In genomic region chr3:129984124-129984523, GRCh38 we compare ENCODE assay signal across 26 cellular contexts. TPM values are rescaled to one million over a fixed set of nuclear protein-coding genes. Genes with fewer than 3 reads are reported as not detected.
DNase-seq lines count a peak whose midpoint lies in the region; ATAC-seq and TF ChIP-seq lines count a peak whose summit lies in the region.
"Had no signal": no experiment of that assay in that cellular context is flagged by ENCODE, and none has a peak within 500 bp of the region (broad histone marks: within the 10 kb centered on the region; RNA-seq: fewer than 3 reads in every experiment).

No MANE protein-coding gene starts in this region.

- no peak for TF ChIP-seq RAD21 in neural cell (conservative IDR thresholded peaks at IDR 0.05)

- no peaks in the 10 kb centered on the region for H4K20me1 ChIP-seq in neural cell (ENCODE audit: insufficient read depth)

- no peaks in the 10 kb centered on the region for H3K27me3 ChIP-seq in neural cell (ENCODE audit: insufficient read depth, low read depth, low read length)
- H3K27me3 ChIP-seq: MG63 had no signal

- DNase-seq in ELR (ENCODE audit: low read depth) (peak; percentile 17), M059J (ENCODE audit: low read depth) (peak; percentile 26), dermis blood vessel endothelial cell (peak; percentile 12), NOMO-1 treated with dmso at 0.1 percent for 144 hours (lab: John Stamatoyannopoulos, UW; ENCODE audit: unreplicated experiment) (no peak)
- DNase-seq: activated CD4-positive, alpha-beta memory T cell treated with anti-CD3 and anti-CD28 coated beads for 36 hours; activated gamma-delta T cell treated with Interleukin-2 at 50 U/mL for 16 hours; activated T-cell treated with anti-CD3 and anti-CD28 coated beads for 4 hours; adrenal gland; AML-193; caudate nucleus; DMS79; gastrocnemius medialis; MG63; NCI-H1694 treated with DMSO at 0.1 percent for 48 hours; NCI-H2227 treated with DMSO at 0.1 percent for 48 hours; NCI-H82; nephron progenitor cell; PC-3; stimulated activated CD4-positive, alpha-beta T cell treated with anti-CD3 and anti-CD28 coated beads, Interleukin-1b, Interleukin-23, amount 100 ng/mL, for 48 hours; WERI-Rb-1 had no signal

- H2AFZ ChIP-seq in neural cell (ENCODE audit: low read depth, low read length) = peak overlapping the region; percentile 15

- no peaks in the 10 kb centered on the region for H3K9me3 ChIP-seq in neural cell (ENCODE audit: low read length)
- H3K9me3 ChIP-seq: adrenal gland, gastrocnemius medialis, MG63, tibial nerve had no signal

- no peak for TF ChIP-seq CTCF in neural cell (IDR thresholded peaks at IDR 0.05; ENCODE audit: poor library complexity, severe bottlenecking)

- no peaks in the 10 kb centered on the region for H3K79me2 ChIP-seq in neural cell (replicated peaks; ENCODE audit: insufficient read depth, low read length)

- peak overlapping the region; percentile 55 for H3K27ac ChIP-seq in neural cell (ENCODE audit: low read length)
- H3K27ac ChIP-seq: adrenal gland, gastrocnemius medialis, HL-60, tibial nerve, WERI-Rb-1 had no signal

- no peaks in the 10 kb centered on the region for H3K36me3 ChIP-seq in neural cell (ENCODE audit: insufficient read depth, low read length)
- H3K36me3 ChIP-seq: adrenal gland, gastrocnemius medialis, MG63, tibial nerve had no signal

- peak overlapping the region; percentile 32 for H3K4me3 ChIP-seq in neural cell (ENCODE audit: low read length)
- H3K4me3 ChIP-seq: adrenal gland, gastrocnemius medialis, MG63, tibial nerve had no signal

- ATAC-seq in HG03439 (IDR thresholded peaks at IDR 0.05; ENCODE audit: unreplicated experiment) (no peak), GM21619 (IDR thresholded peaks at IDR 0.05; ENCODE audit: unreplicated experiment) (no peak)
- ATAC-seq: gastrocnemius medialis, PC-3 had no signal

- no peak for TF ChIP-seq EP300 in neural cell (conservative IDR thresholded peaks at IDR 0.05; ENCODE audit: poor library complexity, severe bottlenecking)

- peak overlapping the region; percentile 18 for H3K9ac ChIP-seq in neural cell (ENCODE audit: low read length)

- H3F3A ChIP-seq in neural cell (ENCODE audit: insufficient read depth, low read length, poor library complexity, severe bottlenecking) = peaks cover 4% of the 10 kb centered on the region

- no peaks in the 10 kb centered on the region for H3K9me2 ChIP-seq in neural cell (ENCODE audit: insufficient read depth, low read length)

- no peak overlapping the region for H3K4me2 ChIP-seq in neural cell (ENCODE audit: low read length)

TF ChIP-seq in neural cell, 6 proteins besides CTCF, POLR2A, EP300 and RAD21:
- TF ChIP-seq POLR2AphosphoS5 (IDR thresholded peaks at IDR 0.05) (no peak), SMC3 (conservative IDR thresholded peaks at IDR 0.05; ENCODE audit: poor library complexity) (no peak), EZH2 (IDR thresholded peaks at IDR 0.05; ENCODE audit: borderline replicate concordance, insufficient read depth, low read length, poor library complexity, severe bottlenecking) (no peak)
- TF ChIP-seq, protein P1, sequence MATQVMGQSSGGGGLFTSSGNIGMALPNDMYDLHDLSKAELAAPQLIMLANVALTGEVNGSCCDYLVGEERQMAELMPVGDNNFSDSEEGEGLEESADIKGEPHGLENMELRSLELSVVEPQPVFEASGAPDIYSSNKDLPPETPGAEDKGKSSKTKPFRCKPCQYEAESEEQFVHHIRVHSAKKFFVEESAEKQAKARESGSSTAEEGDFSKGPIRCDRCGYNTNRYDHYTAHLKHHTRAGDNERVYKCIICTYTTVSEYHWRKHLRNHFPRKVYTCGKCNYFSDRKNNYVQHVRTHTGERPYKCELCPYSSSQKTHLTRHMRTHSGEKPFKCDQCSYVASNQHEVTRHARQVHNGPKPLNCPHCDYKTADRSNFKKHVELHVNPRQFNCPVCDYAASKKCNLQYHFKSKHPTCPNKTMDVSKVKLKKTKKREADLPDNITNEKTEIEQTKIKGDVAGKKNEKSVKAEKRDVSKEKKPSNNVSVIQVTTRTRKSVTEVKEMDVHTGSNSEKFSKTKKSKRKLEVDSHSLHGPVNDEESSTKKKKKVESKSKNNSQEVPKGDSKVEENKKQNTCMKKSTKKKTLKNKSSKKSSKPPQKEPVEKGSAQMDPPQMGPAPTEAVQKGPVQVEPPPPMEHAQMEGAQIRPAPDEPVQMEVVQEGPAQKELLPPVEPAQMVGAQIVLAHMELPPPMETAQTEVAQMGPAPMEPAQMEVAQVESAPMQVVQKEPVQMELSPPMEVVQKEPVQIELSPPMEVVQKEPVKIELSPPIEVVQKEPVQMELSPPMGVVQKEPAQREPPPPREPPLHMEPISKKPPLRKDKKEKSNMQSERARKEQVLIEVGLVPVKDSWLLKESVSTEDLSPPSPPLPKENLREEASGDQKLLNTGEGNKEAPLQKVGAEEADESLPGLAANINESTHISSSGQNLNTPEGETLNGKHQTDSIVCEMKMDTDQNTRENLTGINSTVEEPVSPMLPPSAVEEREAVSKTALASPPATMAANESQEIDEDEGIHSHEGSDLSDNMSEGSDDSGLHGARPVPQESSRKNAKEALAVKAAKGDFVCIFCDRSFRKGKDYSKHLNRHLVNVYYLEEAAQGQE (IDR thresholded peaks at IDR 0.05; ENCODE audit: borderline replicate concordance) = no peak
TF ChIP-seq in neural cell: peak in this region for 0.

RNA-seq across cellular contexts. Expression of gene TRH, which starts 9.6 kb away (rescaled TPM):
- not detected in 2 replicates for total RNA-seq in M059J (2014; rRNA removed; shearing (Covaris generic))
- not detected in 2 replicates for total RNA-seq in dermis blood vessel endothelial cell
- 2.6 TPM in 2 replicates for polyA plus RNA-seq in neural cell
- polyA minus RNA-seq in neural cell = 0.73 and 1.3 TPM in 2 replicates
- total RNA-seq: activated CD4-positive, alpha-beta memory T cell treated with anti-CD3 and anti-CD28 coated beads for 36 hours; adrenal gland; epithelial cell of proximal tubule; gastrocnemius medialis; PC-3; tibial nerve had no signal
